ENCODE assay signal across 1 cellular context in the genomic region with DNA sequence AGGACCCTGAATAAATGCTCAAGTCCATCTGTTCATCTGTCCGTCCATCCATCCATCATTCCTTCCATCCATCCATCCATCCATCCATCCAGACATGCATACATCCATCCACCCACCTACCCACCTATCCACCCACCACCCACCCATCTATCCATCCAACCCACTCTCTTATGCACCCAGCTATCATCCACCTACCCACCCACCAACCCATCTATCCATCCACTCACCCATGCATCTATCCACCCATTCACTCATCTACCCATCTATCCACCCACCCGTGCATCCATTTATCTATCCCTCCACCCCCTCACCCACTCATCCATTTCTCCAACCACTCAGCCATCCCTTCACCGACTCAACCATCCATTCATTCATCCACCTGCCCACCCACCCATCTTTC.
TF ChIP-seq lines count a peak whose summit lies in the region.
"Not testable (repeated sequence)": the region's sequence is repeated elsewhere in the genome, so short reads cannot be mapped to it uniquely, and the experiment has no call there.

No MANE protein-coding gene starts in this region.

- POLR2A ChIA-PET in HEK293 (lab: Yijun Ruan, JAX) = not testable (repeated sequence)

- not testable (repeated sequence) for H3K4me3 ChIP-seq in HEK293 (ENCODE audit: low read depth, low read length)

- not testable (repeated sequence) for TF ChIP-seq CTCF in HEK293 (tag by site-specific recombination; IDR thresholded peaks at IDR 0.05)

- not testable (repeated sequence) for H3K27ac ChIP-seq in HEK293 (ENCODE audit: extremely low read depth, low read depth, low read length)

- not testable (repeated sequence) for H3K4me1 ChIP-seq in HEK293 (ENCODE audit: control insufficient read depth, insufficient read depth, low read length)

- CTCF ChIA-PET in HEK293 (lab: Yijun Ruan, JAX) = not testable (repeated sequence)

- H3K9me3 ChIP-seq in HEK293 (ENCODE audit: control insufficient read depth, insufficient read depth, low read depth, low read length) = not testable (repeated sequence)

- not testable (repeated sequence) for H3K36me3 ChIP-seq in HEK293 (ENCODE audit: control insufficient read depth in 2 of 2, insufficient read depth in 1 of 2, low read length in 2 of 2)

TF ChIP-seq in HEK293, 187 proteins besides CTCF, POLR2A, EP300 and RAD21:
- TF ChIP-seq ZNF366 (tag by site-specific recombination; conservative IDR thresholded peaks at IDR 0.05) (0 out of 2 replicates have a peak, but pooled peaks have one; percentile 28), EGR2 (tag by site-specific recombination; IDR thresholded peaks at IDR 0.05; ENCODE audit: low read depth) (peak; percentile 99), ZFHX2 (tag by site-specific recombination; conservative IDR thresholded peaks at IDR 0.05) (peak; percentile 85)
